1 cellular context compared by ENCODE assay signal in genomic region chr20:38892091-38892981, GRCh38.
TF ChIP-seq lines count a peak whose summit lies in the region.

No MANE protein-coding gene starts in this region.

TF ChIP-seq in GM23338, 12 proteins besides CTCF, POLR2A, EP300 and RAD21 (continued from another document):
- no peak for TF ChIP-seq ZNF462 (CRISPR knock-in tag; IDR thresholded peaks at IDR 0.05)
